ENCODE assay signal across 30 cellular contexts in genomic region chr9:135817951-135818717, GRCh38.
"Had no signal": no experiment of that assay in that cellular context is flagged by ENCODE, and none has a peak within 500 bp of the region (broad histone marks: within the 10 kb centered on the region; RNA-seq: fewer than 3 reads in every experiment).

No MANE protein-coding gene starts in this region.

- H2AFZ ChIP-seq: neural progenitor cell had no signal

- H3K4me1 Mint-ChIP-seq: endodermal cell; neural progenitor cell; stimulated activated memory B cell treated with anti-CD40 and anti-IgM and Interleukin-4, amounts not matched to agents 10 μg/mL and 1 μg/mL and 100 μg/mL, for 72 hours had no signal

- H3K27ac ChIP-seq: epithelial cell of prostate, gastroesophageal sphincter, heart left ventricle, left lung, neural progenitor cell, ovary, psoas muscle, sigmoid colon, testis, tibial artery, upper lobe of left lung, uterus had no signal

- H3K4me3 ChIP-seq: gastroesophageal sphincter, heart left ventricle, left lung, lung, neural progenitor cell, ovary, psoas muscle, sigmoid colon, testis, tibial artery, upper lobe of left lung, uterus had no signal

- ATAC-seq: esophagus mucosa; gastroesophageal sphincter; heart left ventricle; left cardiac atrium; left lung; naive thymus-derived CD4-positive, alpha-beta T cell; psoas muscle; right cardiac atrium; stimulated activated memory B cell treated with anti-CD40 and anti-IgM and Interleukin-4, amounts not matched to agents 10 μg/mL and 1 μg/mL and 100 μg/mL, for 72 hours; stimulated activated naive CD8-positive, alpha-beta T cell treated with anti-CD3 and anti-CD28 coated beads, Interleukin-15, Interleukin-2, amounts not matched to agents 100 U/mL and 50 U/mL, for 24 hours had no signal

- DNase-seq: cerebellar nuclear complex; effector CD8-positive, alpha-beta T cell; foreskin fibroblast; hippocampal formation; left cardiac atrium; mesenchymal stem cell; midbrain; naive thymus-derived CD4-positive, alpha-beta T cell; nucleus accumbens; ovary; psoas muscle; right cardiac atrium; stimulated activated CD4-positive, alpha-beta T cell treated with anti-CD3 and anti-CD28 coated beads, Interleukin-4, amount 100 ng/mL, for 4 hours; stimulated activated naive CD8-positive, alpha-beta T cell treated with anti-CD3 and anti-CD28 coated beads, Interleukin-15, Interleukin-2, amounts not matched to agents 100 U/mL and 50 U/mL, for 24 hours; substantia nigra; testis; upper lobe of left lung; uterus had no signal

- H3K9me3 ChIP-seq: gastroesophageal sphincter, heart left ventricle, left lung, ovary, psoas muscle, sigmoid colon, testis, tibial artery, upper lobe of left lung, uterus had no signal

- H3K27me3 ChIP-seq: gastroesophageal sphincter, heart left ventricle, left lung, neural progenitor cell, ovary, sigmoid colon, testis, tibial artery, upper lobe of left lung, uterus had no signal

- H3K4me2 ChIP-seq: neural progenitor cell had no signal

- H3K27me3 Mint-ChIP-seq: naive thymus-derived CD4-positive, alpha-beta T cell; stimulated activated memory B cell treated with anti-CD40 and anti-IgM and Interleukin-4, amounts not matched to agents 10 μg/mL and 1 μg/mL and 100 μg/mL, for 72 hours had no signal

- H3K4me1 ChIP-seq: gastroesophageal sphincter, left lung, neural progenitor cell, psoas muscle, sigmoid colon, testis, tibial artery, upper lobe of left lung, uterus had no signal

- H3K4me3 Mint-ChIP-seq: endodermal cell; naive thymus-derived CD4-positive, alpha-beta T cell; nephron; neural progenitor cell; stimulated activated memory B cell treated with anti-CD40 and anti-IgM and Interleukin-4, amounts not matched to agents 10 μg/mL and 1 μg/mL and 100 μg/mL, for 72 hours had no signal

- H3K27ac Mint-ChIP-seq: naive thymus-derived CD4-positive, alpha-beta T cell; nephron; neural progenitor cell; stimulated activated memory B cell treated with anti-CD40 and anti-IgM and Interleukin-4, amounts not matched to agents 10 μg/mL and 1 μg/mL and 100 μg/mL, for 72 hours had no signal

- H3K9me3 Mint-ChIP-seq: endodermal cell; naive thymus-derived CD4-positive, alpha-beta T cell; nephron; neural progenitor cell; stimulated activated memory B cell treated with anti-CD40 and anti-IgM and Interleukin-4, amounts not matched to agents 10 μg/mL and 1 μg/mL and 100 μg/mL, for 72 hours had no signal

- H3K36me3 ChIP-seq: ovary, uterus had no signal
